14 cellular contexts compared by ENCODE assay signal in genomic region chr6:167930300-167930699, GRCh38.
DNase-seq lines count a peak whose midpoint lies in the region; ATAC-seq and TF ChIP-seq lines count a peak whose summit lies in the region.
"Had no signal": no experiment of that assay in that cellular context is flagged by ENCODE, and none has a peak within 500 bp of the region (broad histone marks: within the 10 kb centered on the region; RNA-seq: fewer than 3 reads in every experiment).

No MANE protein-coding gene starts in this region.

- no peak for DNase-seq in heart left ventricle
- DNase-seq in right atrium auricular region (ENCODE audit: low spot score): no peak
- no peak for DNase-seq in SK-N-SH
- DNase-seq in fibroblast of peridontal ligament (ENCODE audit: extremely low read depth): peak; percentile 11
- DNase-seq in thyroid gland: peak; percentile 32 to 63
- no peak for DNase-seq in neuronal stem cell (ENCODE audit: low spot score)
- no peak for DNase-seq in effector memory CD8-positive, alpha-beta T cell
- DNase-seq: activated T-cell treated with anti-CD3 and anti-CD28 coated beads, Interleukin-2, amount 50 U/mL, for 24 hours; NCI-H1092 treated with DMSO at 0.1 percent for 48 hours; NCI-H446; T-cell had no signal

- POLR2A ChIA-PET in SK-N-SH (lab: Yijun Ruan, JAX): no interaction called here

- CTCF ChIA-PET in SK-N-SH (lab: Yijun Ruan, JAX): interaction anchor here (1.4 kb wide), 1 partner anchor 38 kb away, joined by 4 read pairs; no protein-coding TSS in a partner anchor

- no peak overlapping the region for H2BK5ac ChIP-seq in neuronal stem cell (ENCODE audit: low read length)

- no peaks in the 10 kb centered on the region; the same call in 1 of the 2 replicates for H3K79me2 ChIP-seq in SK-N-SH (ENCODE audit: insufficient read depth)

- no peak overlapping the region for H2BK15ac ChIP-seq in neuronal stem cell (ENCODE audit: low read length)

- no peaks in the 10 kb centered on the region for H3K9me3 ChIP-seq in heart left ventricle
- no peaks in the 10 kb centered on the region for H3K9me3 ChIP-seq in right atrium auricular region
- H3K9me3 ChIP-seq in SK-N-SH: no peaks in the 10 kb centered on the region
- no peaks in the 10 kb centered on the region for H3K9me3 ChIP-seq in thyroid gland
- no peaks in the 10 kb centered on the region for H3K9me3 ChIP-seq in neuronal stem cell (replicated peaks in 1 of 2; ENCODE audit: control insufficient read depth in 2 of 2, insufficient read depth in 1 of 2, low read depth in 1 of 2, low read length in 2 of 2)
- H3K9me3 ChIP-seq: suprapubic skin had no signal

- H3K27me3 ChIP-seq in heart left ventricle: no peaks in the 10 kb centered on the region
- H3K27me3 ChIP-seq in right atrium auricular region: no peaks in the 10 kb centered on the region
- no peaks in the 10 kb centered on the region for H3K27me3 ChIP-seq in SK-N-SH (ENCODE audit: insufficient read depth)
- H3K27me3 ChIP-seq in thyroid gland: no peaks in the 10 kb centered on the region
- H3K27me3 ChIP-seq in neuronal stem cell (ENCODE audit: control insufficient read depth in 3 of 3, insufficient read depth in 3 of 3, low read depth in 1 of 3, low read length in 3 of 3): no peaks in the 10 kb centered on the region
- H3K27me3 ChIP-seq: suprapubic skin had no signal

- no peak overlapping the region for H3K4me3 Mint-ChIP-seq in effector memory CD8-positive, alpha-beta T cell
- H3K4me3 Mint-ChIP-seq: activated T-cell treated with anti-CD3 and anti-CD28 coated beads, Interleukin-2, amount 50 U/mL, for 24 hours; T-cell had no signal

- H3K9me3 Mint-ChIP-seq in effector memory CD8-positive, alpha-beta T cell: no peaks in the 10 kb centered on the region
- H3K9me3 Mint-ChIP-seq: activated T-cell treated with anti-CD3 and anti-CD28 coated beads, Interleukin-2, amount 50 U/mL, for 24 hours; T-cell had no signal

- H4K91ac ChIP-seq in neuronal stem cell (ENCODE audit: low read depth, low read length, poor library complexity): no peak overlapping the region

- no peak overlapping the region for H3K4ac ChIP-seq in neuronal stem cell (ENCODE audit: low read length)

- H3K36me3 ChIP-seq in heart left ventricle (peaks cover 0 to 58% (median 42%) of the 10 kb centered on the region in 9 donors), right atrium auricular region (peaks cover 24% of the 10 kb centered on the region), SK-N-SH (replicated peaks in 1 of 2; ENCODE audit: control insufficient read depth in 1 of 2, insufficient read depth in 2 of 2, low read length in 1 of 2) (peaks cover 23 to 50% of the 10 kb centered on the region in 2 experiments), thyroid gland (peaks cover 15 to 23% of the 10 kb centered on the region in 2 donors), neuronal stem cell (replicated peaks in 1 of 2; ENCODE audit: control insufficient read depth in 2 of 2, insufficient read depth in 2 of 2, low read length in 2 of 2) (peaks cover 32 to 95% of the 10 kb centered on the region in 2 donors)

- no peak overlapping the region for H3K4me2 ChIP-seq in SK-N-SH
- H3K4me2 ChIP-seq in neuronal stem cell (ENCODE audit: insufficient read depth, low read length, poor library complexity, severe bottlenecking): no peak overlapping the region

- H3K18ac ChIP-seq in neuronal stem cell (ENCODE audit: low read length): no peak overlapping the region

- peaks cover 0 to 27% (median 14%) of the 10 kb centered on the region in 12 donors for H3K4me1 ChIP-seq in heart left ventricle
- peaks cover 0 to 13% of the 10 kb centered on the region in 2 donors for H3K4me1 ChIP-seq in right atrium auricular region
- peaks cover 0 to 4% of the 10 kb centered on the region in 2 experiments; a peak in 1 of 4 replicates for H3K4me1 ChIP-seq in SK-N-SH (ENCODE audit: control insufficient read depth in 1 of 2, insufficient read depth in 2 of 2, low read depth in 1 of 2, low read length in 1 of 2)
- H3K4me1 ChIP-seq in thyroid gland: peaks cover 4 to 7% of the 10 kb centered on the region in 2 donors
- H3K4me1 ChIP-seq in neuronal stem cell (ENCODE audit: control insufficient read depth in 2 of 2, insufficient read depth in 1 of 2, low read depth in 1 of 2, low read length in 2 of 2): peaks cover 0 to 14% of the 10 kb centered on the region in 2 donors
- H3K4me1 ChIP-seq: suprapubic skin had no signal

- ATAC-seq in heart left ventricle (peak in 3 of 4 donors; percentile 44 to 81 (median 75)), GM18517 (IDR thresholded peaks at IDR 0.05; ENCODE audit: unreplicated experiment) (no peak)
- ATAC-seq in effector memory CD8-positive, alpha-beta T cell (replicated peaks): no peak
- ATAC-seq: activated CD4-positive, CD25-positive, alpha-beta regulatory T cell treated with anti-CD3 and anti-CD28 coated beads, Interleukin-2, amount 50 U/mL, for 24 hours; T-cell had no signal

- no peak overlapping the region for H3K9ac ChIP-seq in SK-N-SH
- no peak overlapping the region for H3K9ac ChIP-seq in neuronal stem cell (ENCODE audit: low read depth, low read length, poor library complexity)

- H3K9me2 ChIP-seq in SK-N-SH: no peaks in the 10 kb centered on the region

- H4K20me1 ChIP-seq in SK-N-SH (ENCODE audit: insufficient read depth): no peaks in the 10 kb centered on the region

- H3F3A ChIP-seq in SK-N-SH (replicated peaks; ENCODE audit: insufficient read depth): no peaks in the 10 kb centered on the region

- H3K27ac ChIP-seq in heart left ventricle: no peak overlapping the region
- no peak overlapping the region for H3K27ac ChIP-seq in right atrium auricular region
- no peak overlapping the region for H3K27ac ChIP-seq in SK-N-SH (ENCODE audit: low read depth in 2 of 2, low read length in 1 of 2)
- no peak overlapping the region for H3K27ac ChIP-seq in thyroid gland
- H3K27ac ChIP-seq in neuronal stem cell (replicated peaks; ENCODE audit: low read length): no peak overlapping the region
- H3K27ac ChIP-seq: suprapubic skin had no signal

- no peak for TF ChIP-seq EP300 in SK-N-SH (IDR thresholded peaks at IDR 0.05; ENCODE audit: borderline replicate concordance in 1 of 2, low read depth in 1 of 2, low read length in 1 of 2)

- H3K23ac ChIP-seq in neuronal stem cell (ENCODE audit: low read depth, low read length, poor library complexity): no peak overlapping the region

- H4K8ac ChIP-seq in neuronal stem cell (ENCODE audit: low read depth, low read length): no peak overlapping the region

- no peak overlapping the region for H2AK5ac ChIP-seq in neuronal stem cell (ENCODE audit: low read depth, low read length)

- H3K14ac ChIP-seq in neuronal stem cell (ENCODE audit: low read length): no peak overlapping the region

- TF ChIP-seq POLR2A in heart left ventricle (IDR thresholded peaks at IDR 0.05) (no peak), thyroid gland (IDR thresholded peaks at IDR 0.05) (no peak)

- WGBS in heart left ventricle, 4 donors: 82 to 91% (median 86%) methylated on average over 3 of the region's 3 CpGs
- 66% methylated on average over 3 of the region's 3 CpGs for WGBS in SK-N-SH (ENCODE audit: low lambda C conversion rate)
- WGBS in thyroid gland, 2 donors: 70 to 74% methylated on average over 3 of the region's 3 CpGs
- no CpG with 5 or more reads among the region's 3 CpGs for WGBS in neuronal stem cell (ENCODE audit: extremely low coverage in 2 of 2, insufficient read length in 2 of 2, insufficient replicate concordance in 1 of 2), 2 donors

- no peaks in the 10 kb centered on the region for H3K36me3 Mint-ChIP-seq in effector memory CD8-positive, alpha-beta T cell (ENCODE audit: insufficient read depth)

- H2AFZ ChIP-seq in SK-N-SH (ENCODE audit: low read depth): no peak overlapping the region
- H2AFZ ChIP-seq in neuronal stem cell (ENCODE audit: low read length): no peak overlapping the region

- intact Hi-C loops in heart left ventricle (cut with DNase I) (loop anchor here in 5 of 10 donors (5.0 to 10.0 kb wide), 3 partner anchors 105 to 117 kb away; no protein-coding TSS in a partner anchor), thyroid gland (cut with DNase I) (no loop called here)

- no peak overlapping the region for H2BK120ac ChIP-seq in neuronal stem cell (ENCODE audit: low read depth, low read length)

- H3K27ac Mint-ChIP-seq in effector memory CD8-positive, alpha-beta T cell: no peak overlapping the region
- H3K27ac Mint-ChIP-seq: activated T-cell treated with anti-CD3 and anti-CD28 coated beads, Interleukin-2, amount 50 U/mL, for 24 hours; T-cell had no signal

- no peaks in the 10 kb centered on the region for H3K4me1 Mint-ChIP-seq in effector memory CD8-positive, alpha-beta T cell (ENCODE audit: low read depth in 2 of 2)
- H3K4me1 Mint-ChIP-seq: T-cell had no signal

- TF ChIP-seq CTCF in heart left ventricle (IDR thresholded peaks at IDR 0.05) (no peak), right atrium auricular region (IDR thresholded peaks at IDR 0.05) (no peak), SK-N-SH (IDR thresholded peaks at IDR 0.05) (no peak), thyroid gland (IDR thresholded peaks at IDR 0.05) (no peak)

- H3K27me3 Mint-ChIP-seq in effector memory CD8-positive, alpha-beta T cell: no peaks in the 10 kb centered on the region
- H3K27me3 Mint-ChIP-seq: T-cell had no signal

- TF ChIP-seq RAD21 in SK-N-SH (IDR thresholded peaks at IDR 0.05; ENCODE audit: low read length): no peak

- no peak overlapping the region for H2BK12ac ChIP-seq in neuronal stem cell (ENCODE audit: low read length)

- H3K4me3 ChIP-seq in heart left ventricle (no peak overlapping the region), right atrium auricular region (no peak overlapping the region), SK-N-SH (ENCODE audit: low read depth in 2 of 2, low read length in 1 of 2) (no peak overlapping the region), thyroid gland (replicated peaks in 1 of 3) (no peak overlapping the region), neuronal stem cell (ENCODE audit: low read length in 2 of 2) (no peak overlapping the region)
- H3K4me3 ChIP-seq: suprapubic skin had no signal

- peaks cover 6% of the 10 kb centered on the region for H3K79me1 ChIP-seq in neuronal stem cell (ENCODE audit: low read depth, low read length)

TF ChIP-seq in SK-N-SH, 30 proteins besides CTCF, POLR2A, EP300 and RAD21 (continues in another document):
- TF ChIP-seq TAF1 (IDR thresholded peaks at IDR 0.05; ENCODE audit: borderline replicate concordance, low read depth, low read length): no peak
- no peak for TF ChIP-seq TEAD4 (IDR thresholded peaks at IDR 0.05; ENCODE audit: borderline replicate concordance, insufficient read depth)
- TF ChIP-seq, protein P1, sequence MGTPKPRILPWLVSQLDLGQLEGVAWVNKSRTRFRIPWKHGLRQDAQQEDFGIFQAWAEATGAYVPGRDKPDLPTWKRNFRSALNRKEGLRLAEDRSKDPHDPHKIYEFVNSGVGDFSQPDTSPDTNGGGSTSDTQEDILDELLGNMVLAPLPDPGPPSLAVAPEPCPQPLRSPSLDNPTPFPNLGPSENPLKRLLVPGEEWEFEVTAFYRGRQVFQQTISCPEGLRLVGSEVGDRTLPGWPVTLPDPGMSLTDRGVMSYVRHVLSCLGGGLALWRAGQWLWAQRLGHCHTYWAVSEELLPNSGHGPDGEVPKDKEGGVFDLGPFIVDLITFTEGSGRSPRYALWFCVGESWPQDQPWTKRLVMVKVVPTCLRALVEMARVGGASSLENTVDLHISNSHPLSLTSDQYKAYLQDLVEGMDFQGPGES (IDR thresholded peaks at IDR 0.05; ENCODE audit: low read depth, low read length): no peak
- no peak for TF ChIP-seq RXRA (IDR thresholded peaks at IDR 0.05; ENCODE audit: borderline replicate concordance, low read depth)

Comparison
In these comparisons a context has a peak if more than half of its experiments do, and no peak if none do; other contexts are left out.
1. ATAC-seq: peak in heart left ventricle (3 of 4); none in GM18517 (single experiment) and effector memory CD8-positive, alpha-beta T cell (single experiment).
2. DNase-seq: peak in fibroblast of peridontal ligament (single experiment) and thyroid gland (2 of 2); none in heart left ventricle (0 of 5), right atrium auricular region (single experiment), SK-N-SH (single experiment), neuronal stem cell (single experiment) and effector memory CD8-positive, alpha-beta T cell (0 of 3).